In the genomic region with DNA sequence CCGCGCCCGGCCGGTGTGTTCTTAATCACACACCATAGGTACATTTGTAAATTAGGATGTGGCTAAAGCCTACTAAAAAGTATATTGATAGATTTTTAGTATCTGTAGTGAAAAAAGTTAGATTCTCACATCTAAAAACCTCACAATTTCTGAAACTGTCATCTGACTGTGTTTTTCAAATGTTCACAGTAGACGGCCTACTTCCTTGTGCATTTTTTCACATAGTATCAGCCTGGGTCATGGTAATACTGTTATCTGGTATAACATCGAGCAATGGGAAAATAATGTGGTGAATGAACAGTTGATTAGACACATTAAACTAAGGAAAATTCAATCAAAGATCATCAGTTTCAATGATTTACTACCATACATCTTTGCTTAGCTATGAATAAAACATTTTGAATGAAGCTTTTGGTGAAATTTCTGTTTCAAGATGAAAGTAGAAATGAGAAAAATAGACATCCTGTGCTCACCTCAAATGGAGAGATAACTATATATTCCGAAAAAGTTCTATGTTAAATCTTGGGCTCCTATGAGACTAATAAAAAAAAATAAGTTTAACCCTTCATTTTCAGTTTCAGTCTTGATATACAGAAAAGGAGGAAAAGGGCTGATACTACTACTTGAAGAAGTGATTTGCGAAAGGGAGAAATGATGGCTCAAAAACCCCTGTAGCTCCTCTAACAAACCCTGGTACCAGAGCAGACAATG, we compare ENCODE assay signal across 17 cellular contexts.
"Had no signal": no experiment of that assay in that cellular context is flagged by ENCODE, and none has a peak within 500 bp of the region (broad histone marks: within the 10 kb centered on the region; RNA-seq: fewer than 3 reads in every experiment).

No MANE protein-coding gene starts in this region.

- H3K9me3 Mint-ChIP-seq: activated T-helper 1 cell treated with anti-CD3 and anti-CD28 coated beads, Interleukin-12 subunit alpha, Interleukin-12 subunit beta, Interleukin-2, Interleukin-4 antibody, amounts not matched to agents 30 ng/mL and 10 ng/mL and 1 ng/mL, durations not matched to agents 14 hours and 24 hours and 36 hours; immature natural killer cell; stimulated activated naive CD8-positive, alpha-beta T cell treated with anti-CD3 and anti-CD28 coated beads, Interleukin-15, Interleukin-2, amounts not matched to agents 100 ng/mL and 50 ng/mL, for 24 hours had no signal

- ATAC-seq: activated CD8-positive, alpha-beta T cell treated with anti-CD3 and anti-CD28 coated beads for 36 hours; esophagus mucosa; left cardiac atrium; upper lobe of right lung had no signal

- DNase-seq: activated CD4-positive, alpha-beta T cell treated with anti-CD3 and anti-CD28 coated beads for 4 hours; activated CD8-positive, alpha-beta memory T cell treated with anti-CD3 and anti-CD28 coated beads, Interleukin-2, amount 50 U/mL, for 4 hours; activated CD8-positive, alpha-beta T cell treated with anti-CD3 and anti-CD28 coated beads for 36 hours; activated naive CD4-positive, alpha-beta T cell; aorta; glutamatergic neuron; immature natural killer cell; left cardiac atrium; midbrain; pancreas; stimulated activated CD4-positive, alpha-beta T cell treated with anti-CD3 and anti-CD28 coated beads, Interleukin-2, amount 100 ng/mL, for 48 hours; stimulated activated CD8-positive, alpha-beta memory T cell treated with anti-CD3 and anti-CD28 coated beads, Interleukin-4, amount 100 ng/mL, for 48 hours; testis; upper lobe of right lung had no signal

- H3K4me3 Mint-ChIP-seq: activated CD8-positive, alpha-beta T cell treated with anti-CD3 and anti-CD28 coated beads for 36 hours; activated T-helper 1 cell treated with anti-CD3 and anti-CD28 coated beads, Interleukin-12 subunit alpha, Interleukin-12 subunit beta, Interleukin-2, Interleukin-4 antibody, amounts not matched to agents 30 ng/mL and 10 ng/mL and 1 ng/mL, durations not matched to agents 14 hours and 24 hours and 36 hours; immature natural killer cell; stimulated activated naive CD8-positive, alpha-beta T cell treated with anti-CD3 and anti-CD28 coated beads, Interleukin-15, Interleukin-2, amounts not matched to agents 100 ng/mL and 50 ng/mL, for 24 hours had no signal

- H3K27ac Mint-ChIP-seq: activated CD8-positive, alpha-beta T cell treated with anti-CD3 and anti-CD28 coated beads for 36 hours; activated T-helper 1 cell treated with anti-CD3 and anti-CD28 coated beads, Interleukin-12 subunit alpha, Interleukin-12 subunit beta, Interleukin-2, Interleukin-4 antibody, amounts not matched to agents 30 ng/mL and 10 ng/mL and 1 ng/mL, durations not matched to agents 14 hours and 24 hours and 36 hours; immature natural killer cell; stimulated activated naive CD8-positive, alpha-beta T cell treated with anti-CD3 and anti-CD28 coated beads, Interleukin-15, Interleukin-2, amounts not matched to agents 100 ng/mL and 50 ng/mL, for 24 hours had no signal
